ENCODE assay signal across 30 cellular contexts in the genomic region with DNA sequence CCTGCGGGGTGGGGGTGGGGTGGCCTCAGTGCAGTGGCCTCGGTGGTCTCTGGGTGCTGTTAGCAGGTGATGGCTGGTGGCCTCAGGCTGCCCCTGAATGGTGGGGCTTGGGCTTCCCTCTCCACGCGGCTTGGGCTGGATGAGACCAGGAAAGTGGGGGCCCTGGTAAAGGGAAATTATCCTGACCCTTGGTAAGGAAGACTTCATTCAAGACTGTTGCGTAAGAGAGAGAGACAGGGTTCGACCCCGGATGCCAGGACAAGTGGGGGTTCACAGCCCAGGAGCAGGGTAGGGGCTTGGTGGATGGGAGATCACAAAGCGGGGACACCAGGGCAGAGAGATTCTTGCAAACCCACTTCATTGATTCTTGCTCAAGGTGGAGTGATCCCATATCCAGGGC.
"Had no signal": no experiment of that assay in that cellular context is flagged by ENCODE, and none has a peak within 500 bp of the region (broad histone marks: within the 10 kb centered on the region; RNA-seq: fewer than 3 reads in every experiment).

No MANE protein-coding gene starts in this region.

- H3K9ac ChIP-seq: neural progenitor cell had no signal

- H2AFZ ChIP-seq: neural progenitor cell had no signal

- H3K27me3 Mint-ChIP-seq: type B pancreatic cell had no signal

- H3K36me3 Mint-ChIP-seq: naive thymus-derived CD4-positive, alpha-beta T cell; natural killer cell; neural progenitor cell; stimulated activated memory B cell treated with anti-CD40 and anti-IgM and Interleukin-4, amounts not matched to agents 10 μg/mL and 1 μg/mL and 100 μg/mL, for 72 hours; type B pancreatic cell had no signal

- H3K9me3 ChIP-seq: neutrophil, pancreas, prostate gland, right lobe of liver, testis, upper lobe of right lung, uterus had no signal

- H3K36me3 ChIP-seq: neural progenitor cell, neutrophil, pancreas, prostate gland, right lobe of liver, sigmoid colon, suprapubic skin, tibial artery, transverse colon, upper lobe of right lung, uterus had no signal

- H3K4me2 ChIP-seq: neural progenitor cell had no signal

- DNase-seq: naive thymus-derived CD4-positive, alpha-beta T cell; natural killer cell; nucleus accumbens; retina; sigmoid colon; small intestine; stimulated activated CD4-positive, alpha-beta T cell treated with anti-CD3 and anti-CD28 coated beads, Interleukin-12 subunit alpha, Interleukin-12 subunit beta, amount 100 ng/mL, for 4 hours; stimulated activated CD4-positive, alpha-beta T cell treated with anti-CD3 and anti-CD28 coated beads, Interleukin-1b, Interleukin-23, amount 100 ng/mL, for 48 hours; stimulated activated CD4-positive, alpha-beta T cell treated with anti-CD3 and anti-CD28 coated beads, Interleukin-4, amount 100 ng/mL, for 1 hour; stimulated activated CD4-positive, alpha-beta T cell treated with anti-CD3 and anti-CD28 coated beads, Interleukin-4, amount 100 ng/mL, for 4 hours; stimulated activated CD8-positive, alpha-beta memory T cell treated with anti-CD3 and anti-CD28 coated beads, Interleukin-4, amount 100 ng/mL, for 48 hours; stimulated activated naive CD4-positive, alpha-beta T cell; stimulated activated naive CD8-positive, alpha-beta T cell treated with anti-CD3 and anti-CD28 coated beads, Interleukin-15, amount 100 ng/mL, for 72 hours; stimulated activated naive CD8-positive, alpha-beta T cell treated with anti-CD3 and anti-CD28 coated beads, Interleukin-15, Interleukin-2, amounts not matched to agents 100 U/mL and 50 U/mL, for 24 hours; substantia nigra; testis; tibial artery; transverse colon; upper lobe of right lung; uterus had no signal

- H3K27ac Mint-ChIP-seq: naive thymus-derived CD4-positive, alpha-beta T cell; natural killer cell; nephron; neural progenitor cell; stimulated activated memory B cell treated with anti-CD40 and anti-IgM and Interleukin-4, amounts not matched to agents 10 μg/mL and 1 μg/mL and 100 μg/mL, for 72 hours; stimulated activated naive CD8-positive, alpha-beta T cell treated with anti-CD3 and anti-CD28 coated beads, Interleukin-15, amount 100 ng/mL, for 72 hours; type B pancreatic cell had no signal

- H3K27me3 ChIP-seq: neural progenitor cell, neutrophil, pancreas, right lobe of liver, testis, uterus had no signal

- H3K27ac ChIP-seq: neural progenitor cell, neutrophil, pancreas, prostate gland, right lobe of liver, sigmoid colon, suprapubic skin, testis, tibial artery, transverse colon, upper lobe of right lung, uterus had no signal

- H3K4me1 Mint-ChIP-seq: naive thymus-derived CD4-positive, alpha-beta T cell; natural killer cell; nephron; stimulated activated memory B cell treated with anti-CD40 and anti-IgM and Interleukin-4, amounts not matched to agents 10 μg/mL and 1 μg/mL and 100 μg/mL, for 72 hours; stimulated activated naive CD8-positive, alpha-beta T cell treated with anti-CD3 and anti-CD28 coated beads, Interleukin-15, amount 100 ng/mL, for 72 hours had no signal

- ATAC-seq: naive thymus-derived CD4-positive, alpha-beta T cell; natural killer cell; pancreas; right cardiac atrium; right lobe of liver; stimulated activated memory B cell treated with anti-CD40 and anti-IgM and Interleukin-4, amounts not matched to agents 10 μg/mL and 1 μg/mL and 100 μg/mL, for 72 hours; stimulated activated naive CD8-positive, alpha-beta T cell treated with anti-CD3 and anti-CD28 coated beads, Interleukin-15, amount 100 ng/mL, for 72 hours; stimulated activated naive CD8-positive, alpha-beta T cell treated with anti-CD3 and anti-CD28 coated beads, Interleukin-15, Interleukin-2, amounts not matched to agents 100 U/mL and 50 U/mL, for 24 hours; upper lobe of right lung had no signal

- H3K9me3 Mint-ChIP-seq: naive thymus-derived CD4-positive, alpha-beta T cell; natural killer cell; neural progenitor cell; stimulated activated memory B cell treated with anti-CD40 and anti-IgM and Interleukin-4, amounts not matched to agents 10 μg/mL and 1 μg/mL and 100 μg/mL, for 72 hours; stimulated activated naive CD8-positive, alpha-beta T cell treated with anti-CD3 and anti-CD28 coated beads, Interleukin-15, amount 100 ng/mL, for 72 hours; type B pancreatic cell had no signal

- H3K4me3 Mint-ChIP-seq: naive thymus-derived CD4-positive, alpha-beta T cell; natural killer cell; nephron; neural progenitor cell; stimulated activated memory B cell treated with anti-CD40 and anti-IgM and Interleukin-4, amounts not matched to agents 10 μg/mL and 1 μg/mL and 100 μg/mL, for 72 hours; stimulated activated naive CD8-positive, alpha-beta T cell treated with anti-CD3 and anti-CD28 coated beads, Interleukin-15, amount 100 ng/mL, for 72 hours; type B pancreatic cell had no signal

- H3K4me1 ChIP-seq: neural progenitor cell, pancreas, prostate gland, right lobe of liver, sigmoid colon, suprapubic skin, testis, tibial artery, transverse colon, upper lobe of right lung, uterus had no signal

- FAIRE-seq: pancreas, small intestine had no signal

- H3K4me3 ChIP-seq: neural progenitor cell, pancreas, prostate gland, right lobe of liver, sigmoid colon, suprapubic skin, testis, tibial artery, transverse colon, upper lobe of right lung, uterus had no signal
